23 cellular contexts compared by ENCODE assay signal in genomic region chr2:207601774-207602173, GRCh38. TPM values are rescaled to one million over a fixed set of nuclear protein-coding genes. Genes with fewer than 3 reads are reported as not detected.
A peak's percentile ranks its signal among the peaks of the same experiment; 100 is the strongest.
DNase-seq lines count a peak whose midpoint lies in the region; ATAC-seq and TF ChIP-seq lines count a peak whose summit lies in the region.
"Had no signal": no experiment of that assay in that cellular context is flagged by ENCODE, and none has a peak within 500 bp of the region (broad histone marks: within the 10 kb centered on the region; RNA-seq: fewer than 3 reads in every experiment).

No MANE protein-coding gene starts in this region.

- intact Hi-C loops in activated naive CD4-positive, alpha-beta T cell treated with anti-CD3 and anti-CD28 coated beads for 36 hours (cut with micrococcal nuclease): loop anchor here (2.0 kb wide), 1 partner anchor 15 kb away; no protein-coding TSS in a partner anchor
- intact Hi-C loops in Right ventricle myocardium inferior (cut with DNase I): no loop called here

- TF ChIP-seq CTCF in nephron progenitor cell (IDR thresholded peaks at IDR 0.05) (no peak), GM20000 (IDR thresholded peaks at IDR 0.05; ENCODE audit: extremely low read depth, missing control alignments) (no peak)

- H3K36me3 Mint-ChIP-seq in activated naive CD4-positive, alpha-beta T cell treated with anti-CD3 and anti-CD28 coated beads for 36 hours (ENCODE audit: low read depth): peaks cover 10% of the 10 kb centered on the region
- H3K36me3 Mint-ChIP-seq in activated naive CD4-positive, alpha-beta T cell treated with anti-CD3 and anti-CD28 coated beads, Interleukin-2, amount 10 ng/mL, durations not matched to agents 7 days and 5 days: peaks cover 42% of the 10 kb centered on the region
- H3K36me3 Mint-ChIP-seq in central memory CD8-positive, alpha-beta T cell (ENCODE audit: insufficient read depth): peaks cover 12% of the 10 kb centered on the region
- peaks cover 51% of the 10 kb centered on the region for H3K36me3 Mint-ChIP-seq in nephron progenitor cell (ENCODE audit: low read depth)

- H3K4me1 Mint-ChIP-seq in activated naive CD4-positive, alpha-beta T cell treated with anti-CD3 and anti-CD28 coated beads for 36 hours (ENCODE audit: low read depth): peaks cover 14% of the 10 kb centered on the region
- peaks cover 9% of the 10 kb centered on the region for H3K4me1 Mint-ChIP-seq in activated naive CD4-positive, alpha-beta T cell treated with anti-CD3 and anti-CD28 coated beads, Interleukin-2, amount 10 ng/mL, durations not matched to agents 7 days and 5 days
- H3K4me1 Mint-ChIP-seq in central memory CD8-positive, alpha-beta T cell: peaks cover 23% of the 10 kb centered on the region
- H3K4me1 Mint-ChIP-seq in nephron progenitor cell: no peaks in the 10 kb centered on the region

- H3K4me3 Mint-ChIP-seq in activated naive CD4-positive, alpha-beta T cell treated with anti-CD3 and anti-CD28 coated beads for 36 hours: no peak overlapping the region
- H3K4me3 Mint-ChIP-seq in activated naive CD4-positive, alpha-beta T cell treated with anti-CD3 and anti-CD28 coated beads, Interleukin-2, amount 10 ng/mL, durations not matched to agents 7 days and 5 days: no peak overlapping the region
- no peak overlapping the region for H3K4me3 Mint-ChIP-seq in central memory CD8-positive, alpha-beta T cell
- no peak overlapping the region for H3K4me3 Mint-ChIP-seq in nephron progenitor cell

- no peak for ATAC-seq in central memory CD8-positive, alpha-beta T cell (replicated peaks; ENCODE audit: extremely low read depth, poor library complexity, severe bottlenecking)
- ATAC-seq in Right ventricle myocardium inferior: no peak
- ATAC-seq in GM21390 (IDR thresholded peaks at IDR 0.05; ENCODE audit: unreplicated experiment): no peak
- ATAC-seq: foreskin keratinocyte had no signal

- H3K9me3 Mint-ChIP-seq in activated naive CD4-positive, alpha-beta T cell treated with anti-CD3 and anti-CD28 coated beads for 36 hours: no peaks in the 10 kb centered on the region
- H3K9me3 Mint-ChIP-seq in activated naive CD4-positive, alpha-beta T cell treated with anti-CD3 and anti-CD28 coated beads, Interleukin-2, amount 10 ng/mL, durations not matched to agents 7 days and 5 days: no peaks in the 10 kb centered on the region
- no peaks in the 10 kb centered on the region for H3K9me3 Mint-ChIP-seq in central memory CD8-positive, alpha-beta T cell
- no peaks in the 10 kb centered on the region for H3K9me3 Mint-ChIP-seq in nephron progenitor cell

- H3K27me3 Mint-ChIP-seq in activated naive CD4-positive, alpha-beta T cell treated with anti-CD3 and anti-CD28 coated beads for 36 hours (ENCODE audit: low read depth): no peaks in the 10 kb centered on the region
- H3K27me3 Mint-ChIP-seq in activated naive CD4-positive, alpha-beta T cell treated with anti-CD3 and anti-CD28 coated beads, Interleukin-2, amount 10 ng/mL, durations not matched to agents 7 days and 5 days: no peaks in the 10 kb centered on the region
- no peaks in the 10 kb centered on the region for H3K27me3 Mint-ChIP-seq in central memory CD8-positive, alpha-beta T cell
- no peaks in the 10 kb centered on the region for H3K27me3 Mint-ChIP-seq in nephron progenitor cell (ENCODE audit: low read depth, poor library complexity)

- DNase-seq in activated naive CD4-positive, alpha-beta T cell treated with anti-CD3 and anti-CD28 coated beads for 36 hours: no peak
- DNase-seq in activated naive CD4-positive, alpha-beta T cell treated with anti-CD3 and anti-CD28 coated beads, Interleukin-2, amount 10 ng/mL, durations not matched to agents 7 days and 5 days: no peak
- DNase-seq in NCI-H82 treated with DMSO at 0.1 percent for 48 hours (lab: John Stamatoyannopoulos, UW; ENCODE audit: unreplicated experiment) (peak; percentile 73), nephron progenitor cell (no peak), Right ventricle myocardium inferior (ENCODE audit: missing footprints) (no peak), GM20000 (ENCODE audit: low spot score) (no peak)
- DNase-seq in central memory CD8-positive, alpha-beta T cell (ENCODE audit: low spot score in 2 of 2): no peak
- DNase-seq: ACHN; activated CD4-positive, alpha-beta T cell treated with anti-CD3 and anti-CD28 coated beads, Interleukin-2, amount 50 U/mL, for 48 hours; activated T-cell treated with anti-CD3 and anti-CD28 coated beads, Interleukin-2, amount 50 U/mL, for 48 hours; adrenal gland; C1 segment of cervical spinal cord; dermis blood vessel endothelial cell; DMS153; foreskin keratinocyte; GF-D8; islet precursor cell; KG1; NCI-H1694 treated with DMSO at 0.1 percent for 48 hours; SHP77; sigmoid colon; T-helper 1 cell had no signal

- CTCF ChIA-PET in activated naive CD4-positive, alpha-beta T cell treated with anti-CD3 and anti-CD28 coated beads for 36 hours (lab: Charles Lee): interaction anchor here (0.6 kb wide), 1 partner anchor 50 kb away, joined by 5 read pairs; no protein-coding TSS in a partner anchor
- CTCF ChIA-PET in activated naive CD4-positive, alpha-beta T cell treated with anti-CD3 and anti-CD28 coated beads, Interleukin-2, amount 10 ng/mL, durations not matched to agents 7 days and 5 days (lab: Charles Lee): interaction anchor here (0.6 kb wide), 1 partner anchor 106 kb away, joined by 4 read pairs; no protein-coding TSS in a partner anchor

- H3K27ac Mint-ChIP-seq in activated naive CD4-positive, alpha-beta T cell treated with anti-CD3 and anti-CD28 coated beads for 36 hours: peak overlapping the region; percentile 57
- H3K27ac Mint-ChIP-seq in activated naive CD4-positive, alpha-beta T cell treated with anti-CD3 and anti-CD28 coated beads, Interleukin-2, amount 10 ng/mL, durations not matched to agents 7 days and 5 days: no peak overlapping the region
- peak overlapping the region; percentile 44 for H3K27ac Mint-ChIP-seq in central memory CD8-positive, alpha-beta T cell (ENCODE audit: low read depth)
- H3K27ac Mint-ChIP-seq in nephron progenitor cell: peak overlapping the region; percentile 57

RNA-seq across cellular contexts. Expression of gene METTL21A, which starts 23.4 kb away (rescaled TPM):
- total RNA-seq in activated naive CD4-positive, alpha-beta T cell treated with anti-CD3 and anti-CD28 coated beads for 36 hours: 10 to 100 TPM; 18.6 to 19.0 TPM
- total RNA-seq in Right ventricle myocardium inferior: 14.7 TPM
